Comparison of ENCODE assay signal across 18 cellular contexts in genomic region chr9:95098391-95098921, GRCh38.
DNase-seq lines count a peak whose midpoint lies in the region; ATAC-seq and TF ChIP-seq lines count a peak whose summit lies in the region.
"Had no signal": no experiment of that assay in that cellular context is flagged by ENCODE, and none has a peak within 500 bp of the region (broad histone marks: within the 10 kb centered on the region; RNA-seq: fewer than 3 reads in every experiment).

No MANE protein-coding gene starts in this region.

- peaks cover 42% of the 10 kb centered on the region for H3K4me1 ChIP-seq in mesenchymal stem cell (ENCODE audit: control insufficient read depth, insufficient read depth, low read depth, low read length)
- H3K4me1 ChIP-seq in spleen: peaks cover 4 to 51% (median 21%) of the 10 kb centered on the region in 6 donors

- no peak overlapping the region for H2AFZ ChIP-seq in mesenchymal stem cell (ENCODE audit: low read depth, low read length)

- H3K27me3 Mint-ChIP-seq in HFFc6 (ENCODE audit: insufficient read depth) (peaks cover 12% of the 10 kb centered on the region), brain (no peaks in the 10 kb centered on the region)
- H3K27me3 Mint-ChIP-seq in activated CD8-positive, alpha-beta T cell treated with anti-CD3 and anti-CD28 coated beads, Interleukin-2, amount 10 ng/mL, durations not matched to agents 7 days and 5 days (ENCODE audit: low read depth): no peaks in the 10 kb centered on the region
- H3K27me3 Mint-ChIP-seq: central memory CD8-positive, alpha-beta T cell; stimulated activated naive CD8-positive, alpha-beta T cell treated with anti-CD3 and anti-CD28 coated beads, Interleukin-15, Interleukin-2, amounts not matched to agents 100 ng/mL and 50 ng/mL, for 24 hours; T-cell had no signal

- H2BK15ac ChIP-seq in mesenchymal stem cell (ENCODE audit: low read depth, poor library complexity, severe bottlenecking): no peak overlapping the region

- peak overlapping the region; percentile 7; the same call in 1 of the 2 replicates for H3K27ac Mint-ChIP-seq in HFFc6
- H3K27ac Mint-ChIP-seq in brain: peak overlapping the region in 4 of 5 experiments; percentile 5 to 90 (median 56)
- H3K27ac Mint-ChIP-seq in activated CD8-positive, alpha-beta T cell treated with anti-CD3 and anti-CD28 coated beads, Interleukin-2, amount 10 ng/mL, durations not matched to agents 7 days and 5 days: no peak overlapping the region
- H3K27ac Mint-ChIP-seq: stimulated activated naive CD8-positive, alpha-beta T cell treated with anti-CD3 and anti-CD28 coated beads, Interleukin-15, Interleukin-2, amounts not matched to agents 100 ng/mL and 50 ng/mL, for 24 hours; T-cell had no signal

- H3K4me3 Mint-ChIP-seq in HFFc6 (no peak overlapping the region), brain (no peak overlapping the region)
- no peak overlapping the region for H3K4me3 Mint-ChIP-seq in activated CD8-positive, alpha-beta T cell treated with anti-CD3 and anti-CD28 coated beads, Interleukin-2, amount 10 ng/mL, durations not matched to agents 7 days and 5 days
- H3K4me3 Mint-ChIP-seq: central memory CD8-positive, alpha-beta T cell; stimulated activated naive CD8-positive, alpha-beta T cell treated with anti-CD3 and anti-CD28 coated beads, Interleukin-15, Interleukin-2, amounts not matched to agents 100 ng/mL and 50 ng/mL, for 24 hours; T-cell had no signal

- H3K9me3 Mint-ChIP-seq in HFFc6 (no peaks in the 10 kb centered on the region), brain (peaks cover 0 to 4% (median 0%) of the 10 kb centered on the region in 5 experiments)
- no peaks in the 10 kb centered on the region for H3K9me3 Mint-ChIP-seq in activated CD8-positive, alpha-beta T cell treated with anti-CD3 and anti-CD28 coated beads, Interleukin-2, amount 10 ng/mL, durations not matched to agents 7 days and 5 days (ENCODE audit: insufficient read depth)
- H3K9me3 Mint-ChIP-seq: central memory CD8-positive, alpha-beta T cell; stimulated activated naive CD8-positive, alpha-beta T cell treated with anti-CD3 and anti-CD28 coated beads, Interleukin-15, Interleukin-2, amounts not matched to agents 100 ng/mL and 50 ng/mL, for 24 hours; T-cell had no signal

- peak overlapping the region; percentile 27 for H3K27ac ChIP-seq in mesenchymal stem cell (ENCODE audit: low read length, poor library complexity, severe bottlenecking)
- peak overlapping the region in 5 of 8 donors; percentile 27 to 53 (median 46) for H3K27ac ChIP-seq in spleen
- H3K27ac ChIP-seq: HL-60, Peyer's patch had no signal

- no peak overlapping the region for H2BK5ac ChIP-seq in mesenchymal stem cell (ENCODE audit: low read depth, low read length, poor library complexity, severe bottlenecking)

- CTCF ChIA-PET in activated CD8-positive, alpha-beta T cell treated with anti-CD3 and anti-CD28 coated beads, Interleukin-2, amount 10 ng/mL, durations not matched to agents 7 days and 5 days (lab: Charles Lee): interaction anchor here (1.8 kb wide), 1 partner anchor 12 kb away, joined by 5 read pairs; no protein-coding TSS in a partner anchor

- POLR2A ChIA-PET in activated CD8-positive, alpha-beta T cell treated with anti-CD3 and anti-CD28 coated beads, Interleukin-2, amount 10 ng/mL, durations not matched to agents 7 days and 5 days (lab: Charles Lee): no interaction called here

- TF ChIP-seq POLR2A in spleen (IDR thresholded peaks at IDR 0.05): no peak

- no peak for DNase-seq in HFFc6
- DNase-seq in mesenchymal stem cell: no peak
- no peak for DNase-seq in spleen
- DNase-seq in activated CD8-positive, alpha-beta T cell treated with anti-CD3 and anti-CD28 coated beads, Interleukin-2, amount 10 ng/mL, durations not matched to agents 7 days and 5 days: no peak
- DNase-seq in medulla oblongata (ENCODE audit: extremely low spot score): no peak
- DNase-seq: activated naive CD4-positive, alpha-beta T cell treated with anti-CD3 and anti-CD28 coated beads, Interleukin-2, amount 50 U/mL, for 16 hours; C1 segment of cervical spinal cord; hypothalamus; NCI-H187 treated with DMSO at 0.1 percent for 48 hours; NCI-H510A treated with DMSO at 0.1 percent for 48 hours; Peyer's patch; T-cell had no signal

- peaks cover 34% of the 10 kb centered on the region for H3K4me1 Mint-ChIP-seq in HFFc6 (ENCODE audit: low read depth)
- H3K4me1 Mint-ChIP-seq in brain: peaks cover 61% of the 10 kb centered on the region
- H3K4me1 Mint-ChIP-seq in activated CD8-positive, alpha-beta T cell treated with anti-CD3 and anti-CD28 coated beads, Interleukin-2, amount 10 ng/mL, durations not matched to agents 7 days and 5 days (ENCODE audit: low read depth): no peaks in the 10 kb centered on the region
- H3K4me1 Mint-ChIP-seq: central memory CD8-positive, alpha-beta T cell had no signal

- no peak overlapping the region for H3K14ac ChIP-seq in mesenchymal stem cell (ENCODE audit: low read length in 2 of 2)

- H3K36me3 Mint-ChIP-seq in HFFc6 (ENCODE audit: low read depth) (peaks cover 26% of the 10 kb centered on the region; the same call in 1 of the 2 replicates), brain (peaks cover 34% of the 10 kb centered on the region)
- H3K36me3 Mint-ChIP-seq in activated CD8-positive, alpha-beta T cell treated with anti-CD3 and anti-CD28 coated beads, Interleukin-2, amount 10 ng/mL, durations not matched to agents 7 days and 5 days (ENCODE audit: low read depth): no peaks in the 10 kb centered on the region
- H3K36me3 Mint-ChIP-seq: T-cell had no signal

- H3K4me3 ChIP-seq in mesenchymal stem cell (ENCODE audit: insufficient read depth in 1 of 2, low read depth in 1 of 2, low read length in 2 of 2) (no peak overlapping the region), spleen (no peak overlapping the region)
- H3K4me3 ChIP-seq: Peyer's patch had no signal

- WGBS in mesenchymal stem cell: 67% methylated on average over 12 of the region's 12 CpGs
- 64 to 80% (median 68%) methylated on average over 10 to 12 of the region's 12 CpGs for WGBS in spleen, 5 donors

- H4K91ac ChIP-seq in mesenchymal stem cell (ENCODE audit: low read length): no peak overlapping the region

- no peak overlapping the region for H3K9ac ChIP-seq in mesenchymal stem cell (ENCODE audit: low read length)

- no peak for ATAC-seq in GM21619 (IDR thresholded peaks at IDR 0.05; ENCODE audit: unreplicated experiment)
- ATAC-seq in activated CD8-positive, alpha-beta T cell treated with anti-CD3 and anti-CD28 coated beads, Interleukin-2, amount 10 ng/mL, durations not matched to agents 7 days and 5 days: no peak
- ATAC-seq in GM21515 (IDR thresholded peaks at IDR 0.05; ENCODE audit: unreplicated experiment): no peak
- ATAC-seq: T-cell had no signal

- no peak overlapping the region for H3K4me2 ChIP-seq in mesenchymal stem cell (ENCODE audit: low read length, poor library complexity, severe bottlenecking)

- H2BK120ac ChIP-seq in mesenchymal stem cell (ENCODE audit: low read depth, low read length): no peak overlapping the region

- H3K36me3 ChIP-seq in mesenchymal stem cell (ENCODE audit: control insufficient read depth in 1 of 2, insufficient read depth in 2 of 2, low read depth in 1 of 2, low read length in 2 of 2) (peaks cover 0 to 45% of the 10 kb centered on the region in 2 experiments), spleen (peaks cover 0 to 47% (median 2%) of the 10 kb centered on the region in 6 donors)

- H3K9me3 ChIP-seq in mesenchymal stem cell (ENCODE audit: control insufficient read depth, low read length) (no peaks in the 10 kb centered on the region), spleen (no peaks in the 10 kb centered on the region)
- H3K9me3 ChIP-seq: Peyer's patch had no signal

- intact Hi-C loops in spleen (cut with DNase I; ENCODE audit: low total_unique reads): no loop called here

- H2BK12ac ChIP-seq in mesenchymal stem cell (ENCODE audit: low read length in 2 of 2): peak overlapping the region in 1 of 2 experiments; percentile 38

- peak overlapping the region in 1 of 2 experiments; percentile 78 for H3K18ac ChIP-seq in mesenchymal stem cell (ENCODE audit: low read depth in 1 of 2, low read length in 2 of 2)

- H2AK5ac ChIP-seq in mesenchymal stem cell (ENCODE audit: low read length, severe bottlenecking): peak overlapping the region; percentile 90

- no peak overlapping the region for H3K4ac ChIP-seq in mesenchymal stem cell (ENCODE audit: low read depth in 1 of 2, low read length in 2 of 2)

- H3K23ac ChIP-seq in mesenchymal stem cell (ENCODE audit: low read length in 2 of 2): no peak overlapping the region

- H3K27me3 ChIP-seq in mesenchymal stem cell (ENCODE audit: control insufficient read depth in 1 of 2, insufficient read depth in 1 of 2, low read length in 2 of 2) (no peaks in the 10 kb centered on the region), spleen (replicated peaks in 1 of 7) (no peaks in the 10 kb centered on the region)
- H3K27me3 ChIP-seq: Peyer's patch had no signal

- peak overlapping the region; percentile 0 for H4K8ac ChIP-seq in mesenchymal stem cell (ENCODE audit: low read length)

- no peak for TF ChIP-seq CTCF in HFFc6 (IDR thresholded peaks at IDR 0.05)
- TF ChIP-seq CTCF in brain (conservative IDR thresholded peaks at IDR 0.05): no peak
- TF ChIP-seq CTCF in spleen (IDR thresholded peaks at IDR 0.05 in 8 of 11, conservative IDR thresholded peaks at IDR 0.05 in 3 of 11): no peak

- peaks cover 46% of the 10 kb centered on the region for H3K79me1 ChIP-seq in mesenchymal stem cell (replicated peaks; ENCODE audit: low read length, poor library complexity, severe bottlenecking)
